ENCODE assay signal across 14 cellular contexts in the genomic region with DNA sequence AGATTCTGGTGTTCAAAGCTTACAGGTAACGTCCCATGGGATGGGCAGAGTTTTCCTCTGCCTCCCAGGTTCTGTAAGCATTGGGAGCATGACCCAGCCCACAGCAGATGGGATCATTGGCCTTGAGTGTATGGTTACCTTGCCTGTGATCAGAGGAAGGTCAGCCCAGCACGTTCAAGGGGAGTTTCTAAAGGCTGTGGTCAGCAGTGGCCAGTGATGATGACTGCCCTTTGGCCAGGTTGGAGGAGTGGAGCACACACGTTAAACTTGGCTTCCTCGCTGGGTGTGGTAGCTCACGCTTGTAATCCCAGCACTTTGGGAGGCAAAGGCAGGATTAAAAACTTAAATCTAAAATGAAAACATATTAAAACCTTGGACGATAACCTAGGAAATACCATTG. TPM values are rescaled to one million over a fixed set of nuclear protein-coding genes. Genes with fewer than 3 reads are reported as not detected.
DNase-seq lines count a peak whose midpoint lies in the region; ATAC-seq and TF ChIP-seq lines count a peak whose summit lies in the region.
"Not testable (repeated sequence)": the region's sequence is repeated elsewhere in the genome, so short reads cannot be mapped to it uniquely, and the experiment has no call there.
"Had no signal": no experiment of that assay in that cellular context is flagged by ENCODE, and none has a peak within 500 bp of the region (broad histone marks: within the 10 kb centered on the region; RNA-seq: fewer than 3 reads in every experiment).

No MANE protein-coding gene starts in this region.

- TF ChIP-seq RAD21 in liver (IDR thresholded peaks at IDR 0.05): not testable (repeated sequence)

- H3K27ac ChIP-seq in liver (ENCODE audit: low read depth in 1 of 2, low read length in 2 of 2); right lobe of liver: not testable (repeated sequence)

- H3K36me3 ChIP-seq in liver (ENCODE audit: control insufficient read depth in 4 of 4, insufficient read depth in 3 of 4, low read depth in 1 of 4, low read length in 3 of 4); right lobe of liver: not testable (repeated sequence)

- intact Hi-C loops in left colon (cut with DNase I, micrococcal nuclease); right lobe of liver (cut with DNase I): not testable (repeated sequence)

- DNase-seq in left colon: not testable (repeated sequence)
- DNase-seq in left lobe of liver (ENCODE audit: low spot score): peak; percentile 53
- DNase-seq in right lobe of liver: peak in 2 of 3 donors; percentile 49 to 55

- not testable (repeated sequence) for H3K27me3 ChIP-seq in liver (ENCODE audit: control insufficient read depth in 4 of 4, insufficient read depth in 4 of 4, low read length in 3 of 4); right lobe of liver

- not testable (repeated sequence) for H3K4me1 ChIP-seq in liver (ENCODE audit: control insufficient read depth in 4 of 4, insufficient read depth in 4 of 4, low read length in 3 of 4); right lobe of liver

- ATAC-seq in left colon (peak; percentile 40), left lobe of liver (peak; percentile 69), right lobe of liver (peak; percentile 42 to 81 (median 74))

- not testable (repeated sequence) for TF ChIP-seq POLR2A in right lobe of liver (IDR thresholded peaks at IDR 0.05)

- H3K4me3 ChIP-seq in liver (ENCODE audit: low read depth in 1 of 3, low read length in 3 of 3); right lobe of liver: not testable (repeated sequence)

- not testable (repeated sequence) for H3K9me3 ChIP-seq in liver (ENCODE audit: control insufficient read depth in 4 of 4, low read length in 3 of 4); right lobe of liver

- H3K9ac ChIP-seq in liver (ENCODE audit: low read depth in 1 of 2, low read length in 2 of 2): not testable (repeated sequence)

- TF ChIP-seq CTCF in liver (IDR thresholded peaks at IDR 0.05; ENCODE audit: low read depth, low read length, missing input control); right lobe of liver (IDR thresholded peaks at IDR 0.05): not testable (repeated sequence)

- WGBS in liver: 65% methylated on average over 4 of the region's 6 CpGs
- 52% methylated on average over 2 of the region's 6 CpGs for WGBS in right lobe of liver (ENCODE audit: insufficient coverage, low coverage, low lambda C conversion rate, missing lambda C conversion rate)

TF ChIP-seq in liver, 16 proteins besides CTCF, POLR2A, EP300 and RAD21:
- TF ChIP-seq RXRA (IDR thresholded peaks at IDR 0.05): peak in 1 of 2 donors; percentile 22
- peak in 1 of 2 donors; percentile 7 for TF ChIP-seq HNF4A (conservative IDR thresholded peaks at IDR 0.05)
- TF ChIP-seq SP1 (IDR thresholded peaks at IDR 0.05): peak; percentile 8
TF ChIP-seq in liver: peak in this region for 3; not testable (repeated sequence) for 13.

RNA-seq across cellular contexts. Expression of gene LGALS9C, which starts 51.8 kb away (rescaled TPM):
- total RNA-seq in left colon: 10 to 100 TPM; 36.8 to 47.7 TPM
- total RNA-seq in left lobe of liver: 0.18 TPM
- total RNA-seq in liver: under 1 TPM in 1 of 2 donors, not detected in 1; 0.25 TPM
- polyA plus RNA-seq in liver: under 1 TPM; 0.18 to 0.24 TPM
- total RNA-seq in right lobe of liver: 1 to 10 TPM in 1 of 6 experiments, under 1 TPM in 5; 0.16 to 1.6 (median 0.48) TPM
- total RNA-seq: A172; A673; Caco-2; CD4-positive, alpha-beta memory T cell; CD4-positive, alpha-beta T cell; CD4-positive, CD25-positive, alpha-beta regulatory T cell; CD8-positive, alpha-beta memory T cell; Daoy had no signal
- polyA plus RNA-seq: A549; AG04450; CD4-positive, alpha-beta memory T cell; CD8-positive, alpha-beta memory T cell had no signal

Comparison
In these comparisons a context has a peak if more than half of its experiments do, and no peak if none do; other contexts are left out.
1. RNA of gene LGALS9C, which starts 51.8 kb away (total RNA-seq): 36.8 to 47.7 TPM in left colon; 0.16 to 1.6 TPM in right lobe of liver, 0.25 TPM in liver and 0.18 TPM in left lobe of liver (single experiment); every median in the first group is over 10 times any median in the second.
2. Peak in every context shown above with its lines, with median percentiles within 50 percentile points of each other: ATAC-seq.